In the genomic region with DNA sequence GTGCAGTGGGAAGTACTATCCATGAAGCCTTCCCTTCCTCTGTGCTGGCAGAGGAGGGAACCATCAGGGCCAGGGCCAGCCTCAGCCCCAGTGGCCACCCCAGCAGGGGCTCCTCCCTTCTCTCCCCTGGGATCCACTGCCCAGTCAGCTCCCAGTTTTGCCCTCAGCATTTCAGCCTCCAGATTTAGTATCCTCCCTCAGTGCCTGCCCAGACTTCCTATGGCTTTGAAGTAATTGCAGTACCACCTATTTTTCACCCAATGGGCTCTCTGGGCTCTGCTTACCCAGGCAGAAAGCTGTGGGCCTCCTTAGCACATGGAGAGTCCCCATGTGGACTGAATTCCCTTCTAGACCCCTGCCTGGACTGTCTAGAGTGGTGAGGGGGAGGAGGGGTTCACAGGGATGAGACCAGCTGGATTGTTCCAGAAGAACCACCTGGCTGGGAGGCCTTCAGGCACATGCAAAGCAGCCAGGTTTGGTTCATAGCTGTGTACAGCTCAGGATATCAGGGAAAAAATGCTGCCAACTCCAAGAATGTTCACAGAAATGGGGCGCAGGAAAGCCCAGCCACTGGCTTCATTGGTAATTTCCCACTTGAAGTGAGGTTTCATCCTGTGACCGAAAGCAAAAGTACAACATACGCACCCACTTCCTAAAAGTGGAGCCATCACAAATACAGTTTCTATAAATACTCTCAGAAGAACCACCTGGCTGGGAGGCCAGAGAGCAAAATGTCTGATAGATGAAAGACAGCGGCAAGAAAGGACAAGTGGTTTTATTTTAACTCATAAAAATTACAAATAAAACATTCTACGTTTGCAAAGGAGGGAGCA, we compare ENCODE assay signal across 9 cellular contexts. TPM values are rescaled to one million over a fixed set of nuclear protein-coding genes. Genes with fewer than 3 reads are reported as not detected.
DNase-seq lines count a peak whose midpoint lies in the region; ATAC-seq, FAIRE-seq and TF ChIP-seq lines count a peak whose summit lies in the region.
"Had no signal": no experiment of that assay in that cellular context is flagged by ENCODE, and none has a peak within 500 bp of the region (broad histone marks: within the 10 kb centered on the region; RNA-seq: fewer than 3 reads in every experiment).

No MANE protein-coding gene starts in this region.

- H2BK5ac ChIP-seq in H1 (ENCODE audit: low read depth, low read length), result no peak overlapping the region

- H2BK120ac ChIP-seq in H1 (replicated peaks; ENCODE audit: low read depth, low read length), result no peak overlapping the region

- H3K9me3 Mint-ChIP-seq in HFFc6, result no peaks in the 10 kb centered on the region

- H3K27ac Mint-ChIP-seq in HFFc6, result no peak overlapping the region

- H3K79me2 ChIP-seq in Karpas-422 (ENCODE audit: low read length) (no peaks in the 10 kb centered on the region), H1 (ENCODE audit: control insufficient read depth in 1 of 2, insufficient read depth in 2 of 2, low read length in 2 of 2) (no peaks in the 10 kb centered on the region)

- no peak overlapping the region for H3K23ac ChIP-seq in H1 (ENCODE audit: insufficient read length)

- no peak overlapping the region for H2BK15ac ChIP-seq in H1 (ENCODE audit: low read length)

- TF ChIP-seq CTCF in H1 (IDR thresholded peaks at IDR 0.05; ENCODE audit: control extremely low read depth in 1 of 3, insufficient read depth in 1 of 3, low read depth in 1 of 3, low read length in 3 of 3) (no peak), HFFc6 (IDR thresholded peaks at IDR 0.05) (no peak)

- peak overlapping the region; percentile 63; the same call in 1 of the 2 replicates for H2BK12ac ChIP-seq in H1 (ENCODE audit: low read depth, low read length)

- peak overlapping the region; percentile 26 for H3K4me3 ChIP-seq in Karpas-422 (ENCODE audit: low read length)
- H3K4me3 ChIP-seq in H1 (ENCODE audit: extremely low read depth in 1 of 4, insufficient read depth in 2 of 4, low read depth in 3 of 4, low read length in 4 of 4), result no peak overlapping the region
- H3K4me3 ChIP-seq: right lobe of liver had no signal

- CTCF ChIA-PET in H1 (lab: Charles Lee; ENCODE audit: partially characterized antibody), result interaction anchor here (0.6 to 0.9 kb wide), 2 partner anchors 48 to 1453 kb away, joined by 4 read pairs; no protein-coding TSS in a partner anchor

- H3K27ac ChIP-seq in Karpas-422 (ENCODE audit: low read length), result 0 out of 2 replicates have a peak overlapping the region, but pooled peaks have one; percentile 27
- H3K27ac ChIP-seq in H1 (ENCODE audit: low read depth, low read length), result no peak overlapping the region
- H3K27ac ChIP-seq in substantia nigra (ENCODE audit: low read depth, low read length, poor library complexity, severe bottlenecking), result peak overlapping the region; percentile 82

- H3K79me1 ChIP-seq in H1 (ENCODE audit: low read depth, low read length), result no peaks in the 10 kb centered on the region

- H4K5ac ChIP-seq in H1 (ENCODE audit: insufficient read length, low read depth, low read length), result no peak overlapping the region

- POLR2A ChIA-PET in H1 (lab: Charles Lee; ENCODE audit: partially characterized antibody), result interaction anchor here (6.5 kb wide), 1 partner anchor 17 kb away, joined by 82 read pairs; a partner anchor contains a TSS

- no peak overlapping the region for H4K91ac ChIP-seq in H1 (replicated peaks; ENCODE audit: insufficient read length, low read length)

- H3K4me2 ChIP-seq in Karpas-422 (ENCODE audit: low read depth, low read length, poor library complexity, severe bottlenecking) (peak overlapping the region; percentile 59), H1 (ENCODE audit: insufficient read depth in 1 of 2, low read depth in 2 of 2, low read length in 2 of 2) (no peak overlapping the region)

- no peak for FAIRE-seq in H1 (lab: Jason Lieb, UNC)

- 95% methylated on average over 5 of the region's 5 CpGs; no CpG with 5 or more reads in 1 of the 2 experiments for WGBS in H1 (ENCODE audit: extremely low coverage in 1 of 2, insufficient coverage in 1 of 2, insufficient read length in 1 of 2, insufficient replicate concordance in 2 of 2, low coverage in 1 of 2, low lambda C conversion rate in 2 of 2, missing lambda C conversion rate in 1 of 2), 2 experiments

- H3K27me3 Mint-ChIP-seq in HFFc6 (ENCODE audit: insufficient read depth), result peaks cover 17% of the 10 kb centered on the region

- peaks cover 21% of the 10 kb centered on the region for H3K4me1 Mint-ChIP-seq in HFFc6 (ENCODE audit: low read depth)

- peak; percentile 64 for DNase-seq in Karpas-422
- no peak for DNase-seq in H1 (ENCODE audit: low read depth in 1 of 2, low spot score in 2 of 2)
- DNase-seq in substantia nigra (lab: John Stamatoyannopoulos, UW), result peak in 6 of 49 donors; percentile 8 to 32 (median 16)
- no peak for DNase-seq in NCI-H510A (lab: John Stamatoyannopoulos, UW)
- no peak for DNase-seq in A172 (ENCODE audit: low spot score)
- DNase-seq in HFFc6, result no peak
- DNase-seq: right lobe of liver had no signal

- H4K20me1 ChIP-seq in Karpas-422 (ENCODE audit: insufficient read depth, low read depth, low read length) (no peaks in the 10 kb centered on the region), H1 (replicated peaks in 1 of 2; ENCODE audit: control insufficient read depth in 1 of 2, insufficient read depth in 2 of 2, low read length in 2 of 2) (no peaks in the 10 kb centered on the region)

- TF ChIP-seq EP300 in H1 (IDR thresholded peaks at IDR 0.05; ENCODE audit: borderline replicate concordance in 1 of 2, low read depth in 2 of 2, low read length in 2 of 2), result no peak

- H3K27me3 ChIP-seq in Karpas-422 (ENCODE audit: low read length) (no peaks in the 10 kb centered on the region), H1 (replicated peaks in 1 of 4; ENCODE audit: control insufficient read depth in 3 of 4, extremely low read depth in 1 of 4, insufficient read depth in 3 of 4, low read length in 3 of 4) (no peaks in the 10 kb centered on the region; a peak in 1 of 7 replicates)
- H3K27me3 ChIP-seq: right lobe of liver had no signal

- no peaks in the 10 kb centered on the region for H3K9me2 ChIP-seq in Karpas-422 (replicated peaks; ENCODE audit: insufficient read depth, low read length)

- no peak overlapping the region for H2BK20ac ChIP-seq in H1 (ENCODE audit: low read length)

- H3K36me3 ChIP-seq in Karpas-422 (ENCODE audit: insufficient read depth, low read length) (no peaks in the 10 kb centered on the region), H1 (ENCODE audit: control insufficient read depth in 2 of 4, insufficient read depth in 4 of 4, low read length in 3 of 4) (no peaks in the 10 kb centered on the region)
- H3K36me3 ChIP-seq: right lobe of liver had no signal

- peak; percentile 34 for TF ChIP-seq POLR2A in GM15510 (IDR thresholded peaks at IDR 0.05; ENCODE audit: borderline replicate concordance, extremely low read depth, insufficient read length)
- no peak for TF ChIP-seq POLR2A in H1 (IDR thresholded peaks at IDR 0.05; ENCODE audit: control extremely low read depth in 1 of 2, low read depth in 2 of 2, low read length in 2 of 2)

- no peak for TF ChIP-seq RAD21 in H1 (IDR thresholded peaks at IDR 0.05 in 1 of 2, conservative IDR thresholded peaks at IDR 0.05 in 1 of 2; ENCODE audit: low read depth in 2 of 2, low read length in 2 of 2)

- H3K4me1 ChIP-seq in Karpas-422 (ENCODE audit: low read length), result peaks cover 38% of the 10 kb centered on the region
- H3K4me1 ChIP-seq in H1 (replicated peaks in 1 of 4; ENCODE audit: control insufficient read depth in 3 of 4, insufficient read depth in 4 of 4, low read length in 3 of 4), result peaks cover 0 to 8% (median 0%) of the 10 kb centered on the region in 4 experiments; a peak in 2 of 7 replicates

- H3K14ac ChIP-seq in H1 (ENCODE audit: insufficient read length), result no peak overlapping the region

- H3K9me3 ChIP-seq in Karpas-422 (ENCODE audit: low read length) (no peaks in the 10 kb centered on the region), H1 (ENCODE audit: insufficient read depth in 2 of 2, low read depth in 1 of 2, low read length in 1 of 2) (no peaks in the 10 kb centered on the region)
- H3K9me3 ChIP-seq: right lobe of liver had no signal

- H2AFZ ChIP-seq in Karpas-422 (ENCODE audit: low read length) (peak overlapping the region; percentile 63; the same call in 1 of the 2 replicates), H1 (ENCODE audit: low read length) (no peak overlapping the region)

- H3K4me3 Mint-ChIP-seq in HFFc6, result no peak overlapping the region

- no peak overlapping the region for H3K4ac ChIP-seq in H1 (replicated peaks; ENCODE audit: insufficient read length, low read depth, low read length)

- H4K8ac ChIP-seq in H1 (ENCODE audit: extremely low read depth, insufficient read depth, low read length), result no peak overlapping the region; the same call in 1 of the 2 replicates

- H3K18ac ChIP-seq in H1 (ENCODE audit: extremely low read depth, low read length), result no peak overlapping the region

- peak; percentile 78 for ATAC-seq in GM21529 (IDR thresholded peaks at IDR 0.05; ENCODE audit: unreplicated experiment)

- H3K56ac ChIP-seq in H1 (replicated peaks; ENCODE audit: insufficient read length, low read depth, low read length), result no peak overlapping the region

- H3K23me2 ChIP-seq in H1 (ENCODE audit: low read depth, low read length), result no peaks in the 10 kb centered on the region

- H2AK5ac ChIP-seq in H1 (ENCODE audit: low read depth, low read length), result no peak overlapping the region

- peak overlapping the region; percentile 25 for H3K9ac ChIP-seq in Karpas-422 (ENCODE audit: low read length)
- H3K9ac ChIP-seq in H1 (replicated peaks in 1 of 4; ENCODE audit: extremely low read depth in 1 of 4, low read depth in 3 of 4, low read length in 3 of 4), result no peak overlapping the region

- no peaks in the 10 kb centered on the region for H3K36me3 Mint-ChIP-seq in HFFc6 (ENCODE audit: low read depth)

RNA-seq across cellular contexts. Expression of a gene that starts 15.2 kb away (rescaled TPM):
- total RNA-seq in Karpas-422 (2014; rRNA removed; shearing (Covaris generic); ENCODE audit: low replicate concordance), result 98.1 and 112 TPM in 2 replicates
- total RNA-seq in H1 (2021; fragmentation: NEBNext Ultra II Directional; extraction: Animal tissue kit (Norgen Biotek cat#: 25700)), result 34.7 and 35.6 TPM in 2 replicates
- polyA plus RNA-seq in H1 (2011; rRNA removed), result 17.5 and 23.3 TPM in 2 replicates
- polyA plus RNA-seq in H1 (2011; cell fraction: cytosol; rRNA removed), result 19.8 TPM
- polyA plus RNA-seq in H1 (2011; cell fraction: nucleus; rRNA removed), result 30.6 TPM
- polyA plus RNA-seq in H1 (2012, experiment 1 of 2), result 20.0 to 28.0 TPM (median 25.9 TPM) in 4 replicates
- polyA plus RNA-seq in H1 (2012, experiment 2 of 2), result 11.5 TPM
- polyA plus RNA-seq in H1 (2013, experiment 1 of 2), result 17.6 TPM
- polyA plus RNA-seq in H1 (2013, experiment 2 of 2), result 17.8 TPM
- 35.3 and 36.1 TPM in 2 replicates for polyA minus RNA-seq in H1 (2011; rRNA and poly(A)+ RNA removed)
- polyA minus RNA-seq in H1 (2011; cell fraction: cytosol; rRNA and poly(A)+ RNA removed), result 47.9 TPM
- polyA minus RNA-seq in H1 (2011; cell fraction: nucleus; rRNA and poly(A)+ RNA removed), result 32.3 TPM
- total RNA-seq in A172 (2014; rRNA removed; shearing (Covaris generic)), result 35.0 and 55.6 TPM in 2 replicates
- total RNA-seq in HFFc6 (2021; fragmentation: NEBNext Ultra II Directional; extraction: Animal tissue kit (Norgen Biotek cat#: 25700)), result 100 to 1,000 TPM in 3 of 6 experiments, 10 to 100 TPM in 3; 87.9 to 109 (median 96.9) TPM

RNA-seq across cellular contexts. Expression of a gene that starts 45.0 kb away (rescaled TPM):
- total RNA-seq in Karpas-422 (2014; rRNA removed; shearing (Covaris generic); ENCODE audit: low replicate concordance), result 0.32 and 0.48 TPM in 2 replicates
- not detected in 2 replicates for total RNA-seq in H1 (2021; fragmentation: NEBNext Ultra II Directional; extraction: Animal tissue kit (Norgen Biotek cat#: 25700))
- not detected in 2 replicates for polyA plus RNA-seq in H1 (2011; rRNA removed)
- polyA plus RNA-seq in H1 (2011; cell fraction: cytosol; rRNA removed), result not detected
- not detected for polyA plus RNA-seq in H1 (2011; cell fraction: nucleus; rRNA removed)
- polyA plus RNA-seq in H1 (2012, experiment 1 of 2), result 0.09 TPM in 1 of 4 replicates, not detected in the others
- not detected for polyA plus RNA-seq in H1 (2012, experiment 2 of 2)
- not detected for polyA plus RNA-seq in H1 (2013, experiment 1 of 2)
- 0.02 TPM for polyA plus RNA-seq in H1 (2013, experiment 2 of 2)
- polyA minus RNA-seq in H1 (2011; rRNA and poly(A)+ RNA removed), result not detected in 2 replicates
- not detected for polyA minus RNA-seq in H1 (2011; cell fraction: cytosol; rRNA and poly(A)+ RNA removed)
- not detected for polyA minus RNA-seq in H1 (2011; cell fraction: nucleus; rRNA and poly(A)+ RNA removed)
- not detected in 2 replicates for total RNA-seq in A172 (2014; rRNA removed; shearing (Covaris generic))
- total RNA-seq in HFFc6 (2021; fragmentation: NEBNext Ultra II Directional; extraction: Animal tissue kit (Norgen Biotek cat#: 25700)), result not detected

RNA-seq across cellular contexts. Expression of a gene that starts 51.8 kb away (rescaled TPM):
- 0.14 TPM in 1 of 2 replicates, not detected in the other for total RNA-seq in Karpas-422 (2014; rRNA removed; shearing (Covaris generic); ENCODE audit: low replicate concordance)
- not detected in 2 replicates for total RNA-seq in H1 (2021; fragmentation: NEBNext Ultra II Directional; extraction: Animal tissue kit (Norgen Biotek cat#: 25700))
- 0.03 TPM in 1 of 2 replicates, not detected in the other for polyA plus RNA-seq in H1 (2011; rRNA removed)
- 0.04 TPM for polyA plus RNA-seq in H1 (2011; cell fraction: cytosol; rRNA removed)
- 0.04 TPM for polyA plus RNA-seq in H1 (2011; cell fraction: nucleus; rRNA removed)
- polyA plus RNA-seq in H1 (2012, experiment 1 of 2), result not detected in 4 replicates
- polyA plus RNA-seq in H1 (2012, experiment 2 of 2), result not detected
- 0.02 TPM for polyA plus RNA-seq in H1 (2013, experiment 1 of 2)
- 0.02 TPM for polyA plus RNA-seq in H1 (2013, experiment 2 of 2)
- 0.06 and 0.07 TPM in 2 replicates for polyA minus RNA-seq in H1 (2011; rRNA and poly(A)+ RNA removed)
- 1.1 TPM for polyA minus RNA-seq in H1 (2011; cell fraction: cytosol; rRNA and poly(A)+ RNA removed)
- 0.40 TPM for polyA minus RNA-seq in H1 (2011; cell fraction: nucleus; rRNA and poly(A)+ RNA removed)
- total RNA-seq in A172 (2014; rRNA removed; shearing (Covaris generic)), result not detected in 2 replicates
- not detected for total RNA-seq in HFFc6 (2021; fragmentation: NEBNext Ultra II Directional; extraction: Animal tissue kit (Norgen Biotek cat#: 25700))
- total RNA-seq: right lobe of liver had no signal
